29 cellular contexts compared by ENCODE assay signal in genomic region chr22:40676644-40677043, GRCh38. TPM values are rescaled to one million over a fixed set of nuclear protein-coding genes. Genes with fewer than 3 reads are reported as not detected.
DNase-seq lines count a peak whose midpoint lies in the region; ATAC-seq, FAIRE-seq and TF ChIP-seq lines count a peak whose summit lies in the region.
"Had no signal": no experiment of that assay in that cellular context is flagged by ENCODE, and none has a peak within 500 bp of the region (broad histone marks: within the 10 kb centered on the region; RNA-seq: fewer than 3 reads in every experiment).

No MANE protein-coding gene starts in this region.

- H3K79me1 ChIP-seq in H1 (ENCODE audit: low read depth, low read length): no peaks in the 10 kb centered on the region

- H3K4me2 ChIP-seq in H1 (ENCODE audit: insufficient read depth in 1 of 2, low read depth in 2 of 2, low read length in 2 of 2): no peak overlapping the region
- H3K4me2 ChIP-seq in neural progenitor cell: no peak overlapping the region
- H3K4me2 ChIP-seq: PC-9 had no signal

- H4K20me1 ChIP-seq in H1 (replicated peaks in 1 of 2; ENCODE audit: control insufficient read depth in 1 of 2, insufficient read depth in 2 of 2, low read length in 2 of 2): no peaks in the 10 kb centered on the region
- no peaks in the 10 kb centered on the region for H4K20me1 ChIP-seq in neural progenitor cell (ENCODE audit: low read depth)

- no peak overlapping the region for H2BK120ac ChIP-seq in H1 (replicated peaks; ENCODE audit: low read depth, low read length)

- no peak for DNase-seq in activated naive CD8-positive, alpha-beta T cell treated with anti-CD3 and anti-CD28 coated beads for 36 hours
- DNase-seq in activated naive CD8-positive, alpha-beta T cell treated with anti-CD3 and anti-CD28 coated beads, Interleukin-2, amount 50 U/mL, for 24 hours: no peak
- DNase-seq in RWPE1 (ENCODE audit: low spot score): no peak
- no peak for DNase-seq in H1 (ENCODE audit: low read depth in 1 of 2, low spot score in 2 of 2)
- no peak for DNase-seq in neural progenitor cell (ENCODE audit: low spot score)
- DNase-seq in occipital lobe (lab: John Stamatoyannopoulos, UW): no peak
- DNase-seq in activated CD4-positive, alpha-beta T cell treated with anti-CD3 and anti-CD28 coated beads for 1 hour: no peak
- DNase-seq: 8988T; ACHN; BE2C; Calu3; CD8-positive, alpha-beta memory T cell; DMS79 treated with DMSO at 0.1 percent for 48 hours; GOT3; HCEC 1CT; MG63; NCI-H1694; NCI-H2029 treated with DMSO at 0.1 percent for 48 hours; NCI-H446 treated with DMSO at 0.1 percent for 48 hours; NCI-H526; PC-9; Right ventricle myocardium superior had no signal

- no peak overlapping the region for H2AK5ac ChIP-seq in H1 (ENCODE audit: low read depth, low read length)

- peak overlapping the region; percentile 64 for H4K91ac ChIP-seq in H1 (replicated peaks; ENCODE audit: insufficient read length, low read length)

- no peaks in the 10 kb centered on the region for H3K23me2 ChIP-seq in H1 (ENCODE audit: low read depth, low read length)

- H3K27me3 ChIP-seq in H1 (replicated peaks in 1 of 4; ENCODE audit: control insufficient read depth in 3 of 4, extremely low read depth in 1 of 4, insufficient read depth in 3 of 4, low read length in 3 of 4): no peaks in the 10 kb centered on the region
- H3K27me3 ChIP-seq in neural progenitor cell: no peaks in the 10 kb centered on the region
- H3K27me3 ChIP-seq: BE2C, MG63, SJSA1 had no signal

- peaks cover 31% of the 10 kb centered on the region for H3F3A ChIP-seq in neural progenitor cell (ENCODE audit: low read depth)

- H3K18ac ChIP-seq in H1 (ENCODE audit: extremely low read depth, low read length): no peak overlapping the region

- ATAC-seq in activated naive CD8-positive, alpha-beta T cell treated with anti-CD3 and anti-CD28 coated beads, Interleukin-2, amount 50 U/mL, for 24 hours: no peak
- no peak for ATAC-seq in HG03521 (IDR thresholded peaks at IDR 0.05; ENCODE audit: unreplicated experiment)

- no peak overlapping the region for H4K8ac ChIP-seq in H1 (ENCODE audit: extremely low read depth, insufficient read depth, low read length)

- H3K4ac ChIP-seq in H1 (replicated peaks; ENCODE audit: insufficient read length, low read depth, low read length): peak overlapping the region; percentile 38

- H3K4me3 ChIP-seq in H1 (ENCODE audit: extremely low read depth in 1 of 4, insufficient read depth in 2 of 4, low read depth in 3 of 4, low read length in 4 of 4): no peak overlapping the region
- no peak overlapping the region for H3K4me3 ChIP-seq in neural progenitor cell
- H3K4me3 ChIP-seq: MG63, PC-9, SJSA1 had no signal

- peaks cover 15% of the 10 kb centered on the region for H3K27me3 Mint-ChIP-seq in activated naive CD8-positive, alpha-beta T cell treated with anti-CD3 and anti-CD28 coated beads for 36 hours
- peaks cover 18% of the 10 kb centered on the region for H3K27me3 Mint-ChIP-seq in activated naive CD8-positive, alpha-beta T cell treated with anti-CD3 and anti-CD28 coated beads, Interleukin-2, amount 50 U/mL, for 24 hours
- H3K27me3 Mint-ChIP-seq in neural progenitor cell (ENCODE audit: insufficient read depth, low read depth): peaks cover 23% of the 10 kb centered on the region

- H3K4me1 Mint-ChIP-seq in activated naive CD8-positive, alpha-beta T cell treated with anti-CD3 and anti-CD28 coated beads for 36 hours: peaks cover 2% of the 10 kb centered on the region
- peaks cover under 1% of the 10 kb centered on the region for H3K4me1 Mint-ChIP-seq in activated naive CD8-positive, alpha-beta T cell treated with anti-CD3 and anti-CD28 coated beads, Interleukin-2, amount 50 U/mL, for 24 hours
- peaks cover 33% of the 10 kb centered on the region for H3K4me1 Mint-ChIP-seq in neural progenitor cell
- H3K4me1 Mint-ChIP-seq: CD8-positive, alpha-beta memory T cell had no signal

- H3K4me3 Mint-ChIP-seq in activated naive CD8-positive, alpha-beta T cell treated with anti-CD3 and anti-CD28 coated beads for 36 hours: peak overlapping the region; percentile 10
- H3K4me3 Mint-ChIP-seq in activated naive CD8-positive, alpha-beta T cell treated with anti-CD3 and anti-CD28 coated beads, Interleukin-2, amount 50 U/mL, for 24 hours: no peak overlapping the region
- H3K4me3 Mint-ChIP-seq in neural progenitor cell: no peak overlapping the region
- H3K4me3 Mint-ChIP-seq: CD14-positive monocyte; CD8-positive, alpha-beta memory T cell had no signal

- no peak overlapping the region for H2BK12ac ChIP-seq in H1 (ENCODE audit: low read depth, low read length)

- peak overlapping the region; percentile 32; the same call in 1 of the 2 replicates for H3K27ac ChIP-seq in RWPE1
- H3K27ac ChIP-seq in H1 (ENCODE audit: low read depth, low read length): no peak overlapping the region
- H3K27ac ChIP-seq in neural progenitor cell: no peak overlapping the region
- H3K27ac ChIP-seq: HL-60, PC-9, SJSA1 had no signal

- H3K56ac ChIP-seq in H1 (replicated peaks; ENCODE audit: insufficient read length, low read depth, low read length): no peak overlapping the region

- H2BK20ac ChIP-seq in H1 (ENCODE audit: low read length): no peak overlapping the region

- no peak for FAIRE-seq in H1 (lab: Jason Lieb, UNC)
- FAIRE-seq: GM12892 had no signal

- no peak for TF ChIP-seq EP300 in H1 (IDR thresholded peaks at IDR 0.05; ENCODE audit: borderline replicate concordance in 1 of 2, low read depth in 2 of 2, low read length in 2 of 2)

- CTCF ChIA-PET in RWPE1 (lab: Yijun Ruan, JAX) (no interaction called here), H1 (lab: Charles Lee; ENCODE audit: partially characterized antibody) (interaction anchor here (0.6 to 1.2 kb wide), 5 partner anchors 30 to 240 kb away, joined by 3 to 6 read pairs (median 3); no protein-coding TSS in a partner anchor)

- no peak overlapping the region for H4K5ac ChIP-seq in H1 (ENCODE audit: insufficient read length, low read depth, low read length)

- TF ChIP-seq CTCF in RWPE1 (conservative IDR thresholded peaks at IDR 0.05; ENCODE audit: low read depth) (no peak), H1 (IDR thresholded peaks at IDR 0.05; ENCODE audit: control extremely low read depth in 1 of 3, insufficient read depth in 1 of 3, low read depth in 1 of 3, low read length in 3 of 3) (no peak), neural progenitor cell (IDR thresholded peaks at IDR 0.05) (no peak)

- H3K4me1 ChIP-seq in H1 (replicated peaks in 1 of 4; ENCODE audit: control insufficient read depth in 3 of 4, insufficient read depth in 4 of 4, low read length in 3 of 4): peaks cover 8 to 23% (median 15%) of the 10 kb centered on the region in 4 experiments
- peaks cover 29% of the 10 kb centered on the region for H3K4me1 ChIP-seq in neural progenitor cell

- no peaks in the 10 kb centered on the region for H3K9me3 Mint-ChIP-seq in activated naive CD8-positive, alpha-beta T cell treated with anti-CD3 and anti-CD28 coated beads for 36 hours
- no peaks in the 10 kb centered on the region for H3K9me3 Mint-ChIP-seq in activated naive CD8-positive, alpha-beta T cell treated with anti-CD3 and anti-CD28 coated beads, Interleukin-2, amount 50 U/mL, for 24 hours
- H3K9me3 Mint-ChIP-seq in neural progenitor cell: peaks cover 3% of the 10 kb centered on the region
- H3K9me3 Mint-ChIP-seq: CD14-positive monocyte; CD8-positive, alpha-beta memory T cell had no signal

- no peak for TF ChIP-seq RAD21 in H1 (IDR thresholded peaks at IDR 0.05 in 1 of 2, conservative IDR thresholded peaks at IDR 0.05 in 1 of 2; ENCODE audit: low read depth in 2 of 2, low read length in 2 of 2)

- H3K23ac ChIP-seq in H1 (ENCODE audit: insufficient read length): no peak overlapping the region

- POLR2A ChIA-PET in RWPE1 (lab: Yijun Ruan, JAX; ENCODE audit: low non-redundant PET) (no interaction called here), H1 (lab: Charles Lee; ENCODE audit: partially characterized antibody) (interaction anchor here (0.6 to 1.6 kb wide), 2 partner anchors 8 to 90 kb away, joined by 3 to 5 read pairs; no protein-coding TSS in a partner anchor)

- no peak overlapping the region for H2BK15ac ChIP-seq in H1 (ENCODE audit: low read length)

- no peak overlapping the region for H3K14ac ChIP-seq in H1 (ENCODE audit: insufficient read length)

- H3K79me2 ChIP-seq in H1 (ENCODE audit: control insufficient read depth in 1 of 2, insufficient read depth in 2 of 2, low read length in 2 of 2) (no peaks in the 10 kb centered on the region), neural progenitor cell (ENCODE audit: low read depth) (no peaks in the 10 kb centered on the region)

- H3K36me3 Mint-ChIP-seq in activated naive CD8-positive, alpha-beta T cell treated with anti-CD3 and anti-CD28 coated beads for 36 hours: no peaks in the 10 kb centered on the region
- no peaks in the 10 kb centered on the region for H3K36me3 Mint-ChIP-seq in activated naive CD8-positive, alpha-beta T cell treated with anti-CD3 and anti-CD28 coated beads, Interleukin-2, amount 50 U/mL, for 24 hours (ENCODE audit: low read depth)
- H3K36me3 Mint-ChIP-seq in neural progenitor cell: peaks cover 6% of the 10 kb centered on the region
- H3K36me3 Mint-ChIP-seq: CD14-positive monocyte; CD8-positive, alpha-beta memory T cell had no signal

- H2BK5ac ChIP-seq in H1 (ENCODE audit: low read depth, low read length): peak overlapping the region; percentile 44; the same call in 1 of the 2 replicates

- H3K9me3 ChIP-seq in H1 (ENCODE audit: insufficient read depth in 2 of 2, low read depth in 1 of 2, low read length in 1 of 2): 0 out of 4 replicates have a peak, but pooled peaks cover 0 to 2% of the 10 kb centered on the region in 2 experiments
- no peaks in the 10 kb centered on the region for H3K9me3 ChIP-seq in neural progenitor cell (ENCODE audit: low read depth)
- H3K9me3 ChIP-seq: BE2C, MG63, SJSA1 had no signal

- no peak for TF ChIP-seq POLR2A in H1 (IDR thresholded peaks at IDR 0.05; ENCODE audit: control extremely low read depth in 1 of 2, low read depth in 2 of 2, low read length in 2 of 2)

- 80% methylated on average over 3 of the region's 3 CpGs; no CpG with 5 or more reads in 1 of the 2 experiments for WGBS in H1 (ENCODE audit: extremely low coverage in 1 of 2, insufficient coverage in 1 of 2, insufficient read length in 1 of 2, insufficient replicate concordance in 2 of 2, low coverage in 1 of 2, low lambda C conversion rate in 2 of 2, missing lambda C conversion rate in 1 of 2), 2 experiments

- H3K27ac Mint-ChIP-seq in activated naive CD8-positive, alpha-beta T cell treated with anti-CD3 and anti-CD28 coated beads for 36 hours: no peak overlapping the region
- no peak overlapping the region for H3K27ac Mint-ChIP-seq in activated naive CD8-positive, alpha-beta T cell treated with anti-CD3 and anti-CD28 coated beads, Interleukin-2, amount 50 U/mL, for 24 hours
- H3K27ac Mint-ChIP-seq in neural progenitor cell: peak overlapping the region; percentile 63
- H3K27ac Mint-ChIP-seq: CD8-positive, alpha-beta memory T cell had no signal

- H2AFZ ChIP-seq in H1 (ENCODE audit: low read length) (no peak overlapping the region), neural progenitor cell (replicated peaks) (no peak overlapping the region)
- H2AFZ ChIP-seq: PC-9 had no signal

- no peak overlapping the region for H3K9ac ChIP-seq in H1 (replicated peaks in 1 of 4; ENCODE audit: extremely low read depth in 1 of 4, low read depth in 3 of 4, low read length in 3 of 4)
- H3K9ac ChIP-seq in neural progenitor cell: no peak overlapping the region

- H3K36me3 ChIP-seq in H1 (ENCODE audit: control insufficient read depth in 2 of 4, insufficient read depth in 4 of 4, low read length in 3 of 4) (no peaks in the 10 kb centered on the region), neural progenitor cell (no peaks in the 10 kb centered on the region)
- H3K36me3 ChIP-seq: MG63, SJSA1 had no signal

RNA-seq across cellular contexts. Expression of gene MCHR1, which starts 2.6 kb away (rescaled TPM):
- total RNA-seq in activated naive CD8-positive, alpha-beta T cell treated with anti-CD3 and anti-CD28 coated beads for 36 hours: not detected
- total RNA-seq in H1 (2021; fragmentation: NEBNext Ultra II Directional; extraction: Animal tissue kit (Norgen Biotek cat#: 25700)): 0.91 and 1.3 TPM in 2 replicates
- polyA plus RNA-seq in H1 (2011; rRNA removed): 4.6 and 7.6 TPM in 2 replicates
- 3.5 TPM for polyA plus RNA-seq in H1 (2011; cell fraction: cytosol; rRNA removed)
- 3.8 TPM for polyA plus RNA-seq in H1 (2011; cell fraction: nucleus; rRNA removed)
- 1.8 to 3.7 TPM (median 2.5 TPM) in 4 replicates for polyA plus RNA-seq in H1 (2012, experiment 1 of 2)
- polyA plus RNA-seq in H1 (2012, experiment 2 of 2): 2.9 TPM
- 1.4 TPM for polyA plus RNA-seq in H1 (2013, experiment 1 of 2)
- 1.6 TPM for polyA plus RNA-seq in H1 (2013, experiment 2 of 2)
- 11.0 and 14.1 TPM in 2 replicates for polyA minus RNA-seq in H1 (2011; rRNA and poly(A)+ RNA removed)
- polyA minus RNA-seq in H1 (2011; cell fraction: cytosol; rRNA and poly(A)+ RNA removed): 2.1 TPM
- polyA minus RNA-seq in H1 (2011; cell fraction: nucleus; rRNA and poly(A)+ RNA removed): 2.4 TPM
- total RNA-seq in neural progenitor cell (ENCODE audit: low replicate concordance) (0.45 and 2.1 TPM in 2 replicates), occipital lobe (0.62 TPM)
- total RNA-seq: Calu3; CD8-positive, alpha-beta memory T cell; LHCN-M2; RPMI7951; SJSA1 had no signal
- polyA plus RNA-seq: CD8-positive, alpha-beta memory T cell had no signal

RNA-seq across cellular contexts. Expression of gene MRTFA, which starts 40.1 kb away (rescaled TPM):
- total RNA-seq in activated naive CD8-positive, alpha-beta T cell treated with anti-CD3 and anti-CD28 coated beads for 36 hours: 10 to 100 TPM; 35.3 to 37.6 TPM
- 37.9 and 43.1 TPM in 2 replicates for total RNA-seq in H1 (2021; fragmentation: NEBNext Ultra II Directional; extraction: Animal tissue kit (Norgen Biotek cat#: 25700))
- polyA plus RNA-seq in H1 (2011; rRNA removed): 5.4 and 12.8 TPM in 2 replicates
- polyA plus RNA-seq in H1 (2011; cell fraction: cytosol; rRNA removed): 5.5 TPM
- polyA plus RNA-seq in H1 (2011; cell fraction: nucleus; rRNA removed): 16.9 TPM
- polyA plus RNA-seq in H1 (2012, experiment 1 of 2): 22.7 to 30.5 TPM (median 26.3 TPM) in 4 replicates
- 26.8 TPM for polyA plus RNA-seq in H1 (2012, experiment 2 of 2)
- 14.4 TPM for polyA plus RNA-seq in H1 (2013, experiment 1 of 2)
- polyA plus RNA-seq in H1 (2013, experiment 2 of 2): 14.6 TPM
- 15.0 and 32.6 TPM in 2 replicates for polyA minus RNA-seq in H1 (2011; rRNA and poly(A)+ RNA removed)
- polyA minus RNA-seq in H1 (2011; cell fraction: cytosol; rRNA and poly(A)+ RNA removed): 37.5 TPM
- polyA minus RNA-seq in H1 (2011; cell fraction: nucleus; rRNA and poly(A)+ RNA removed): 41.3 TPM
- 11.3 and 40.9 TPM in 2 replicates for total RNA-seq in neural progenitor cell (ENCODE audit: low replicate concordance)
- total RNA-seq in occipital lobe: 33.4 TPM
